ENCODE assay signal across 2 cellular contexts in genomic region chr1:179183857-179184256, GRCh38.
TF ChIP-seq lines count a peak whose summit lies in the region.

No MANE protein-coding gene starts in this region.

TF ChIP-seq in GM12891, 5 proteins besides CTCF, POLR2A, EP300 and RAD21:
- TF ChIP-seq SPI1 (IDR thresholded peaks at IDR 0.05; ENCODE audit: low read depth, low read length) (peak; percentile 69), PAX5 (IDR thresholded peaks at IDR 0.05; ENCODE audit: insufficient read depth, low read length, severe bottlenecking) (no peak), POLR2AphosphoS5 (IDR thresholded peaks at IDR 0.05; ENCODE audit: low read depth, low read length) (no peak), POU2F2 (IDR thresholded peaks at IDR 0.05; ENCODE audit: low read depth, low read length) (no peak), TAF1 (IDR thresholded peaks at IDR 0.05; ENCODE audit: low read depth, low read length) (no peak)

TF ChIP-seq in SK-N-SH, 30 proteins besides CTCF, POLR2A, EP300 and RAD21:
- TF ChIP-seq ELF1 (IDR thresholded peaks at IDR 0.05) (no peak), MAX (IDR thresholded peaks at IDR 0.05; ENCODE audit: low read depth) (no peak), EZH2phosphoT487 (IDR thresholded peaks at IDR 0.05; ENCODE audit: borderline replicate concordance, low read depth) (no peak), GATA2 (CRISPR knock-in tag; IDR thresholded peaks at IDR 0.05) (no peak), IRF3 (IDR thresholded peaks at IDR 0.05; ENCODE audit: low read depth, low read length) (no peak), NRF1 (IDR thresholded peaks at IDR 0.05; ENCODE audit: low read depth, low read length) (no peak)
